2 cellular contexts compared by ENCODE assay signal in the genomic region with DNA sequence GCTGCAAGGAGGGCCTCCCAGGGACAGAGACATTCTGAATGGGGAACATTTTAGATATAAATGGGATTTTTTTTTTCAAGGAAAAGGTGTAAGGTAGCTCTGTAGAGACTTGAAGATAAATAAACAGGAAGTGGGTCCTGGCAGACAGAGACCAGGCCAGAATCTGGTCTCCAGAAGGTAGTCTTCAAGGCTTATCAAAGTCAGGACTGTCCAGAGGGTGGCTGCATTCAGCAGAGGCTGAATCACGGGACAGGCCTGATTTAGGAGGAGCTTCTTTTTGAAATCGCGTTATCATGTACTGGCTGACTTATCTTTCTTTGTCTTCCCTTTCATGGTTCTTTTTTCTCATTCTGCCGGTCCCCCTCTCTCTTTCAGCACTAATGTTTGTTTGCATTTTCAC.
TF ChIP-seq lines count a peak whose summit lies in the region.

No MANE protein-coding gene starts in this region.

TF ChIP-seq in SK-N-SH, 30 proteins besides CTCF, POLR2A, EP300 and RAD21 (continued from another document):
- TF ChIP-seq, protein P1, sequence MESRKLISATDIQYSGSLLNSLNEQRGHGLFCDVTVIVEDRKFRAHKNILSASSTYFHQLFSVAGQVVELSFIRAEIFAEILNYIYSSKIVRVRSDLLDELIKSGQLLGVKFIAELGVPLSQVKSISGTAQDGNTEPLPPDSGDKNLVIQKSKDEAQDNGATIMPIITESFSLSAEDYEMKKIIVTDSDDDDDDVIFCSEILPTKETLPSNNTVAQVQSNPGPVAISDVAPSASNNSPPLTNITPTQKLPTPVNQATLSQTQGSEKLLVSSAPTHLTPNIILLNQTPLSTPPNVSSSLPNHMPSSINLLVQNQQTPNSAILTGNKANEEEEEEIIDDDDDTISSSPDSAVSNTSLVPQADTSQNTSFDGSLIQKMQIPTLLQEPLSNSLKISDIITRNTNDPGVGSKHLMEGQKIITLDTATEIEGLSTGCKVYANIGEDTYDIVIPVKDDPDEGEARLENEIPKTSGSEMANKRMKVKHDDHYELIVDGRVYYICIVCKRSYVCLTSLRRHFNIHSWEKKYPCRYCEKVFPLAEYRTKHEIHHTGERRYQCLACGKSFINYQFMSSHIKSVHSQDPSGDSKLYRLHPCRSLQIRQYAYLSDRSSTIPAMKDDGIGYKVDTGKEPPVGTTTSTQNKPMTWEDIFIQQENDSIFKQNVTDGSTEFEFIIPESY (IDR thresholded peaks at IDR 0.05; ENCODE audit: borderline replicate concordance, low read depth) = no peak
- TF ChIP-seq, protein P2, sequence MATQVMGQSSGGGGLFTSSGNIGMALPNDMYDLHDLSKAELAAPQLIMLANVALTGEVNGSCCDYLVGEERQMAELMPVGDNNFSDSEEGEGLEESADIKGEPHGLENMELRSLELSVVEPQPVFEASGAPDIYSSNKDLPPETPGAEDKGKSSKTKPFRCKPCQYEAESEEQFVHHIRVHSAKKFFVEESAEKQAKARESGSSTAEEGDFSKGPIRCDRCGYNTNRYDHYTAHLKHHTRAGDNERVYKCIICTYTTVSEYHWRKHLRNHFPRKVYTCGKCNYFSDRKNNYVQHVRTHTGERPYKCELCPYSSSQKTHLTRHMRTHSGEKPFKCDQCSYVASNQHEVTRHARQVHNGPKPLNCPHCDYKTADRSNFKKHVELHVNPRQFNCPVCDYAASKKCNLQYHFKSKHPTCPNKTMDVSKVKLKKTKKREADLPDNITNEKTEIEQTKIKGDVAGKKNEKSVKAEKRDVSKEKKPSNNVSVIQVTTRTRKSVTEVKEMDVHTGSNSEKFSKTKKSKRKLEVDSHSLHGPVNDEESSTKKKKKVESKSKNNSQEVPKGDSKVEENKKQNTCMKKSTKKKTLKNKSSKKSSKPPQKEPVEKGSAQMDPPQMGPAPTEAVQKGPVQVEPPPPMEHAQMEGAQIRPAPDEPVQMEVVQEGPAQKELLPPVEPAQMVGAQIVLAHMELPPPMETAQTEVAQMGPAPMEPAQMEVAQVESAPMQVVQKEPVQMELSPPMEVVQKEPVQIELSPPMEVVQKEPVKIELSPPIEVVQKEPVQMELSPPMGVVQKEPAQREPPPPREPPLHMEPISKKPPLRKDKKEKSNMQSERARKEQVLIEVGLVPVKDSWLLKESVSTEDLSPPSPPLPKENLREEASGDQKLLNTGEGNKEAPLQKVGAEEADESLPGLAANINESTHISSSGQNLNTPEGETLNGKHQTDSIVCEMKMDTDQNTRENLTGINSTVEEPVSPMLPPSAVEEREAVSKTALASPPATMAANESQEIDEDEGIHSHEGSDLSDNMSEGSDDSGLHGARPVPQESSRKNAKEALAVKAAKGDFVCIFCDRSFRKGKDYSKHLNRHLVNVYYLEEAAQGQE (IDR thresholded peaks at IDR 0.05; ENCODE audit: low read depth, low read length) = no peak
- TF ChIP-seq TEAD4 (IDR thresholded peaks at IDR 0.05; ENCODE audit: borderline replicate concordance, insufficient read depth) (no peak), TAF1 (IDR thresholded peaks at IDR 0.05; ENCODE audit: borderline replicate concordance, low read depth, low read length) (no peak), EZH2phosphoT487 (IDR thresholded peaks at IDR 0.05; ENCODE audit: borderline replicate concordance, low read depth) (no peak), NRF1 (IDR thresholded peaks at IDR 0.05; ENCODE audit: low read depth, low read length) (no peak), RCOR1 (IDR thresholded peaks at IDR 0.05; ENCODE audit: low read length) (no peak), TCF12 (IDR thresholded peaks at IDR 0.05) (no peak), POLR2AphosphoS5 (IDR thresholded peaks at IDR 0.05; ENCODE audit: low read depth, low read length) (no peak), GABPA (IDR thresholded peaks at IDR 0.05; ENCODE audit: low read depth) (no peak), GATA2 (CRISPR knock-in tag; IDR thresholded peaks at IDR 0.05) (no peak), SMC3 (IDR thresholded peaks at IDR 0.05; ENCODE audit: low read depth, low read length) (no peak), FOXM1 (IDR thresholded peaks at IDR 0.05; ENCODE audit: low read depth) (no peak)
- TF ChIP-seq, protein P3, sequence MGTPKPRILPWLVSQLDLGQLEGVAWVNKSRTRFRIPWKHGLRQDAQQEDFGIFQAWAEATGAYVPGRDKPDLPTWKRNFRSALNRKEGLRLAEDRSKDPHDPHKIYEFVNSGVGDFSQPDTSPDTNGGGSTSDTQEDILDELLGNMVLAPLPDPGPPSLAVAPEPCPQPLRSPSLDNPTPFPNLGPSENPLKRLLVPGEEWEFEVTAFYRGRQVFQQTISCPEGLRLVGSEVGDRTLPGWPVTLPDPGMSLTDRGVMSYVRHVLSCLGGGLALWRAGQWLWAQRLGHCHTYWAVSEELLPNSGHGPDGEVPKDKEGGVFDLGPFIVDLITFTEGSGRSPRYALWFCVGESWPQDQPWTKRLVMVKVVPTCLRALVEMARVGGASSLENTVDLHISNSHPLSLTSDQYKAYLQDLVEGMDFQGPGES (IDR thresholded peaks at IDR 0.05; ENCODE audit: low read depth, low read length) = no peak

TF ChIP-seq in SK-N-SH treated with all-trans-retinoic acid at 6 μM for 48 hours, 23 proteins besides CTCF, POLR2A, EP300 and RAD21 (continued from another document):
- TF ChIP-seq, protein P4, sequence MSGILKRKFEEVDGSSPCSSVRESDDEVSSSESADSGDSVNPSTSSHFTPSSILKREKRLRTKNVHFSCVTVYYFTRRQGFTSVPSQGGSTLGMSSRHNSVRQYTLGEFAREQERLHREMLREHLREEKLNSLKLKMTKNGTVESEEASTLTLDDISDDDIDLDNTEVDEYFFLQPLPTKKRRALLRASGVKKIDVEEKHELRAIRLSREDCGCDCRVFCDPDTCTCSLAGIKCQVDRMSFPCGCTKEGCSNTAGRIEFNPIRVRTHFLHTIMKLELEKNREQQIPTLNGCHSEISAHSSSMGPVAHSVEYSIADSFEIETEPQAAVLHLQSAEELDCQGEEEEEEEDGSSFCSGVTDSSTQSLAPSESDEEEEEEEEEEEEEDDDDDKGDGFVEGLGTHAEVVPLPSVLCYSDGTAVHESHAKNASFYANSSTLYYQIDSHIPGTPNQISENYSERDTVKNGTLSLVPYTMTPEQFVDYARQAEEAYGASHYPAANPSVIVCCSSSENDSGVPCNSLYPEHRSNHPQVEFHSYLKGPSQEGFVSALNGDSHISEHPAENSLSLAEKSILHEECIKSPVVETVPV (CRISPR knock-in tag; IDR thresholded peaks at IDR 0.05) = no peak
- TF ChIP-seq, protein P5, sequence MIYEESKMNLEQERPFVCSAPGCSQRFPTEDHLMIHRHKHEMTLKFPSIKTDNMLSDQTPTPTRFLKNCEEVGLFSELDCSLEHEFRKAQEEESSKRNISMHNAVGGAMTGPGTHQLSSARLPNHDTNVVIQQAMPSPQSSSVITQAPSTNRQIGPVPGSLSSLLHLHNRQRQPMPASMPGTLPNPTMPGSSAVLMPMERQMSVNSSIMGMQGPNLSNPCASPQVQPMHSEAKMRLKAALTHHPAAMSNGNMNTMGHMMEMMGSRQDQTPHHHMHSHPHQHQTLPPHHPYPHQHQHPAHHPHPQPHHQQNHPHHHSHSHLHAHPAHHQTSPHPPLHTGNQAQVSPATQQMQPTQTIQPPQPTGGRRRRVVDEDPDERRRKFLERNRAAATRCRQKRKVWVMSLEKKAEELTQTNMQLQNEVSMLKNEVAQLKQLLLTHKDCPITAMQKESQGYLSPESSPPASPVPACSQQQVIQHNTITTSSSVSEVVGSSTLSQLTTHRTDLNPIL (CRISPR knock-in tag; IDR thresholded peaks at IDR 0.05; ENCODE audit: low read depth) = no peak
- TF ChIP-seq PPARA (CRISPR knock-in tag; IDR thresholded peaks at IDR 0.05; ENCODE audit: borderline replicate concordance) (no peak), RARB (CRISPR knock-in tag; IDR thresholded peaks at IDR 0.05) (no peak), TOX (CRISPR knock-in tag; IDR thresholded peaks at IDR 0.05; ENCODE audit: borderline replicate concordance) (no peak), ZNF8 (CRISPR knock-in tag; IDR thresholded peaks at IDR 0.05) (no peak), OSR1 (CRISPR knock-in tag; IDR thresholded peaks at IDR 0.05) (no peak), BACH2 (CRISPR knock-in tag; IDR thresholded peaks at IDR 0.05; ENCODE audit: borderline replicate concordance) (no peak), ZFP3 (CRISPR knock-in tag; IDR thresholded peaks at IDR 0.05) (no peak), ZNF70 (CRISPR knock-in tag; IDR thresholded peaks at IDR 0.05) (no peak), ZNF565 (CRISPR knock-in tag; conservative IDR thresholded peaks at IDR 0.05; ENCODE audit: low read depth) (no peak), ISL1 (CRISPR knock-in tag; IDR thresholded peaks at IDR 0.05) (no peak), CSDC2 (CRISPR knock-in tag; IDR thresholded peaks at IDR 0.05) (no peak)
- TF ChIP-seq, protein P6, sequence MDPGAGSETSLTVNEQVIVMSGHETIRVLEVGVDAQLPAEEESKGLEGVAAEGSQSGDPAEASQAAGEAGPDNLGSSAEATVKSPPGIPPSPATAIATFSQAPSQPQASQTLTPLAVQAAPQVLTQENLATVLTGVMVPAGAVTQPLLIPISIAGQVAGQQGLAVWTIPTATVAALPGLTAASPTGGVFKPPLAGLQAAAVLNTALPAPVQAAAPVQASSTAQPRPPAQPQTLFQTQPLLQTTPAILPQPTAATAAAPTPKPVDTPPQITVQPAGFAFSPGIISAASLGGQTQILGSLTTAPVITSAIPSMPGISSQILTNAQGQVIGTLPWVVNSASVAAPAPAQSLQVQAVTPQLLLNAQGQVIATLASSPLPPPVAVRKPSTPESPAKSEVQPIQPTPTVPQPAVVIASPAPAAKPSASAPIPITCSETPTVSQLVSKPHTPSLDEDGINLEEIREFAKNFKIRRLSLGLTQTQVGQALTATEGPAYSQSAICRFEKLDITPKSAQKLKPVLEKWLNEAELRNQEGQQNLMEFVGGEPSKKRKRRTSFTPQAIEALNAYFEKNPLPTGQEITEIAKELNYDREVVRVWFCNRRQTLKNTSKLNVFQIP (CRISPR knock-in tag; IDR thresholded peaks at IDR 0.05; ENCODE audit: borderline replicate concordance, low read depth) = no peak
- TF ChIP-seq, protein P7, sequence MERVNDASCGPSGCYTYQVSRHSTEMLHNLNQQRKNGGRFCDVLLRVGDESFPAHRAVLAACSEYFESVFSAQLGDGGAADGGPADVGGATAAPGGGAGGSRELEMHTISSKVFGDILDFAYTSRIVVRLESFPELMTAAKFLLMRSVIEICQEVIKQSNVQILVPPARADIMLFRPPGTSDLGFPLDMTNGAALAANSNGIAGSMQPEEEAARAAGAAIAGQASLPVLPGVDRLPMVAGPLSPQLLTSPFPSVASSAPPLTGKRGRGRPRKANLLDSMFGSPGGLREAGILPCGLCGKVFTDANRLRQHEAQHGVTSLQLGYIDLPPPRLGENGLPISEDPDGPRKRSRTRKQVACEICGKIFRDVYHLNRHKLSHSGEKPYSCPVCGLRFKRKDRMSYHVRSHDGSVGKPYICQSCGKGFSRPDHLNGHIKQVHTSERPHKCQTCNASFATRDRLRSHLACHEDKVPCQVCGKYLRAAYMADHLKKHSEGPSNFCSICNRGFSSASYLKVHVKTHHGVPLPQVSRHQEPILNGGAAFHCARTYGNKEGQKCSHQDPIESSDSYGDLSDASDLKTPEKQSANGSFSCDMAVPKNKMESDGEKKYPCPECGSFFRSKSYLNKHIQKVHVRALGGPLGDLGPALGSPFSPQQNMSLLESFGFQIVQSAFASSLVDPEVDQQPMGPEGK (CRISPR knock-in tag; IDR thresholded peaks at IDR 0.05; ENCODE audit: borderline replicate concordance) = no peak
